8 cellular contexts compared by ENCODE assay signal in the genomic region with DNA sequence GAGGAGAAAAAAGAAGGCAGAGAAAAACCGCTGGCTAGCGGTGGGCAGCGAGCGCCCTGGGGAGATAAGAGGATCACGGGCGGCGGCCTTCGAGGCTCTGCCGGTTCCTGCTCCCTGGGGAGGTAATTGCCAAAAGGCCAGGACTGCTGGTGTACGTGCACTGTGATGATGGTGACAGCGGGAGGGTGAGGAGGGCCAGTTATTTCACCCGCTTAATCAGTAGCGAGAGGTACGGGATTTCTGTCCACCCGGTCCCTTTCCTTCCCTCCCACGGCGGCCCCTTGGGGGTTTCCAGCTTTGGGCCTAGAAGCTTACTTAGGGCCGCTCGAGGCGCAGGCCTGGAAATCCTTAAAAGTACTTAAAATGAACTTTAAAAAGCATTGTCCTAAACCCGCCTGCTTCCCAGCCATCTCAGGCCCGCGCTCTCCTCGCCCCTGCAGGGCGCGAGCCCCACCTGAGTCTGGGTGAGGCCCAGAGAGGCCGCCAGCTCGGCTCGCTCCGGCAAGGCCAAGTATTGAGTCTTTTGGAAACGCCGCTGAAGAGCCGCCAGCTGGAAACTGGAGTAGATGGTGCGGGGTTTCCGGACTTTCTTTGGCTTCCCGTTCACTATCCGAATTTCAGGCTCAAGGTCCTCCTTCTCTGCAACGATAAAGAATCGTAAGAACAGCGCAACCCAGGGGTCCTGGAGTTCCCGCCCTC.
A peak's percentile ranks its signal among the peaks of the same experiment; 100 is the strongest.
DNase-seq lines count a peak whose midpoint lies in the region; ATAC-seq and TF ChIP-seq lines count a peak whose summit lies in the region.

No MANE protein-coding gene starts in this region.

- no peak overlapping the region for H3K9ac ChIP-seq in iPS-15b (ENCODE audit: low read depth, low read length)

- H3K4me3 ChIP-seq in AG04449 (ENCODE audit: low read depth, low read length) (peak overlapping the region; percentile 81), WI38 (ENCODE audit: low read depth, low read length) (peak overlapping the region; percentile 70; the same call in 1 of the 2 replicates), iPS-15b (ENCODE audit: low read depth, low read length) (peak overlapping the region; percentile 50)

- H3K4me1 ChIP-seq in iPS-15b (ENCODE audit: control insufficient read depth, insufficient read depth, low read length), result peaks cover 5% of the 10 kb centered on the region

- CTCF ChIA-PET in AG04449 (lab: Yijun Ruan, JAX), result interaction anchor here (1.4 to 18.1 kb wide), 8 partner anchors 9 to 398 kb away, joined by 3 to 355 read pairs (median 15); no protein-coding TSS in a partner anchor

- POLR2A ChIA-PET in AG04449 (lab: Yijun Ruan, JAX), result interaction anchor here (0.6 to 5.0 kb wide), 6 partner anchors 9 to 393 kb away, joined by 3 to 76 read pairs (median 4); a partner anchor contains a TSS

- H3K9me3 ChIP-seq in iPS-15b (ENCODE audit: control insufficient read depth, insufficient read depth, low read length), result no peaks in the 10 kb centered on the region

- no peak for ATAC-seq in HG03469 (IDR thresholded peaks at IDR 0.05; ENCODE audit: unreplicated experiment)

- H3K36me3 ChIP-seq in iPS-15b (ENCODE audit: control insufficient read depth, insufficient read depth, low read length), result no peaks in the 10 kb centered on the region

- H3K27me3 ChIP-seq in iPS-15b (ENCODE audit: control insufficient read depth, insufficient read depth, low read length), result peaks cover 96% of the 10 kb centered on the region

- DNase-seq in AG04449 (ENCODE audit: low read depth, low spot score) (no peak), EL (peak; percentile 45), GM19240 (ENCODE audit: insufficient read length, low spot score) (no peak), foreskin melanocyte (no peak), NCI-H2029 treated with DMSO at 0.1 percent for 48 hours (lab: John Stamatoyannopoulos, UW) (no peak)

- TF ChIP-seq CTCF in AG04449 (IDR thresholded peaks at IDR 0.05; ENCODE audit: insufficient read depth, low read length, missing control alignments) (no peak), WI38 (IDR thresholded peaks at IDR 0.05; ENCODE audit: low read depth, low read length) (no peak)
